ENCODE assay signal across 2 cellular contexts in genomic region chr19:1943661-1944087, GRCh38.
TF ChIP-seq lines count a peak whose summit lies in the region.

No MANE protein-coding gene starts in this region.

TF ChIP-seq in A549, 52 proteins besides CTCF, POLR2A, EP300 and RAD21:
- TF ChIP-seq HES2 (IDR thresholded peaks at IDR 0.05) = no peak
- TF ChIP-seq HMGXB4 (CRISPR knock-in tag; IDR thresholded peaks at IDR 0.05; ENCODE audit: borderline replicate concordance) = no peak
- TF ChIP-seq HOXB13 (CRISPR knock-in tag; IDR thresholded peaks at IDR 0.05; ENCODE audit: low read depth) = no peak
- no peak for TF ChIP-seq MAFK (IDR thresholded peaks at IDR 0.05; ENCODE audit: partially characterized antibody)
TF ChIP-seq in A549: peak in this region for 0.

TF ChIP-seq in GM23338, 12 proteins besides CTCF, POLR2A, EP300 and RAD21:
- TF ChIP-seq NANOG (IDR thresholded peaks at IDR 0.05; ENCODE audit: borderline replicate concordance) (no peak), REST (IDR thresholded peaks at IDR 0.05; ENCODE audit: unreplicated experiment) (no peak), STAT1 (IDR thresholded peaks at IDR 0.05; ENCODE audit: unreplicated experiment) (no peak), ZNF462 (CRISPR knock-in tag; IDR thresholded peaks at IDR 0.05) (no peak), EZH2 (IDR thresholded peaks at IDR 0.05; ENCODE audit: low read depth, unreplicated experiment) (no peak), ETS1 (IDR thresholded peaks at IDR 0.05) (no peak), JUNB (IDR thresholded peaks at IDR 0.05; ENCODE audit: unreplicated experiment) (no peak), POLR2AphosphoS5 (IDR thresholded peaks at IDR 0.05; ENCODE audit: low read depth) (no peak), CREB1 (CRISPR knock-in tag; IDR thresholded peaks at IDR 0.05; ENCODE audit: low read depth) (no peak)
